Comparison of ENCODE assay signal across 15 cellular contexts in genomic region chr16:53732296-53732929, GRCh38. TPM values are rescaled to one million over a fixed set of nuclear protein-coding genes. Genes with fewer than 3 reads are reported as not detected.
DNase-seq lines count a peak whose midpoint lies in the region; ATAC-seq, FAIRE-seq and TF ChIP-seq lines count a peak whose summit lies in the region.
"Had no signal": no experiment of that assay in that cellular context is flagged by ENCODE, and none has a peak within 500 bp of the region (broad histone marks: within the 10 kb centered on the region; RNA-seq: fewer than 3 reads in every experiment).

No MANE protein-coding gene starts in this region.

- H3K79me2 ChIP-seq in SK-N-SH (ENCODE audit: insufficient read depth) (peaks cover 36% of the 10 kb centered on the region), PC-3 (ENCODE audit: low read length) (peaks cover 16% of the 10 kb centered on the region; the same call in 1 of the 2 replicates)

- no peaks in the 10 kb centered on the region for H3K27me3 ChIP-seq in SK-N-SH (ENCODE audit: insufficient read depth)
- H3K27me3 ChIP-seq in PC-3 (ENCODE audit: low read length) = no peaks in the 10 kb centered on the region
- no peaks in the 10 kb centered on the region for H3K27me3 ChIP-seq in small intestine (ENCODE audit: control insufficient read depth in 2 of 2, insufficient read depth in 2 of 2, low read length in 2 of 2)

- intact Hi-C loops in PC-3 (cut with micrococcal nuclease) = no loop called here
- intact Hi-C loops in activated T-helper 1 cell treated with anti-CD3 and anti-CD28 coated beads, Interleukin-12 subunit alpha, Interleukin-12 subunit beta, Interleukin-2, Interleukin-4 antibody, amounts not matched to agents 30 ng/mL and 10 ng/mL and 1 ng/mL, durations not matched to agents 14 hours and 24 hours and 36 hours (cut with micrococcal nuclease) = no loop called here

- H3K27ac ChIP-seq in SK-N-SH (ENCODE audit: low read depth in 2 of 2, low read length in 1 of 2) = no peak overlapping the region
- H3K27ac ChIP-seq in PC-3 (ENCODE audit: low read length) = peak overlapping the region; percentile 66
- no peak overlapping the region for H3K27ac ChIP-seq in small intestine (ENCODE audit: low read depth in 1 of 2, low read length in 1 of 2)
- H3K27ac ChIP-seq: thoracic aorta had no signal

- no peak overlapping the region for H3K27ac Mint-ChIP-seq in activated T-helper 1 cell treated with anti-CD3 and anti-CD28 coated beads, Interleukin-12 subunit alpha, Interleukin-12 subunit beta, Interleukin-2, Interleukin-4 antibody, amounts not matched to agents 30 ng/mL and 10 ng/mL and 1 ng/mL, durations not matched to agents 14 hours and 24 hours and 36 hours

- no peaks in the 10 kb centered on the region for H3F3A ChIP-seq in SK-N-SH (replicated peaks; ENCODE audit: insufficient read depth)
- no peaks in the 10 kb centered on the region for H3F3A ChIP-seq in PC-3 (ENCODE audit: low read length, unreplicated experiment)

- no peaks in the 10 kb centered on the region for H3K9me3 ChIP-seq in SK-N-SH
- no peaks in the 10 kb centered on the region for H3K9me3 ChIP-seq in PC-3 (ENCODE audit: low read length)
- no peaks in the 10 kb centered on the region for H3K9me3 ChIP-seq in small intestine (ENCODE audit: control insufficient read depth, low read depth)
- H3K9me3 ChIP-seq: thoracic aorta had no signal

- FAIRE-seq in small intestine (lab: Jason Lieb, UNC) = no peak

- peaks cover 9% of the 10 kb centered on the region for H3K4me1 Mint-ChIP-seq in activated T-helper 1 cell treated with anti-CD3 and anti-CD28 coated beads, Interleukin-12 subunit alpha, Interleukin-12 subunit beta, Interleukin-2, Interleukin-4 antibody, amounts not matched to agents 30 ng/mL and 10 ng/mL and 1 ng/mL, durations not matched to agents 14 hours and 24 hours and 36 hours (ENCODE audit: low read depth)

- H2AFZ ChIP-seq in SK-N-SH (ENCODE audit: low read depth) (no peak overlapping the region), PC-3 (ENCODE audit: low read length) (no peak overlapping the region)

- no TSS peak for BruUV-seq in PC-3 (replicated peaks; lab: Mats Ljungman, UMichigan)

- H3K4me3 ChIP-seq in SK-N-SH (ENCODE audit: low read depth in 2 of 2, low read length in 1 of 2) (no peak overlapping the region), PC-3 (ENCODE audit: low read length) (no peak overlapping the region), small intestine (ENCODE audit: low read depth in 1 of 2, low read length in 2 of 2) (no peak overlapping the region)
- H3K4me3 ChIP-seq: thoracic aorta had no signal

- H3K27me3 Mint-ChIP-seq in activated T-helper 1 cell treated with anti-CD3 and anti-CD28 coated beads, Interleukin-12 subunit alpha, Interleukin-12 subunit beta, Interleukin-2, Interleukin-4 antibody, amounts not matched to agents 30 ng/mL and 10 ng/mL and 1 ng/mL, durations not matched to agents 14 hours and 24 hours and 36 hours (ENCODE audit: insufficient read depth) = no peaks in the 10 kb centered on the region

- H3K4me1 ChIP-seq in SK-N-SH (ENCODE audit: control insufficient read depth in 1 of 2, insufficient read depth in 2 of 2, low read depth in 1 of 2, low read length in 1 of 2) (peaks cover 0 to 2% of the 10 kb centered on the region in 2 experiments; a peak in 2 of 4 replicates), PC-3 (ENCODE audit: insufficient read depth, low read length) (peaks cover 10% of the 10 kb centered on the region), small intestine (ENCODE audit: control insufficient read depth in 2 of 2, insufficient read depth in 1 of 2, low read depth in 1 of 2, low read length in 1 of 2) (no peaks in the 10 kb centered on the region)

- H3K36me3 ChIP-seq in SK-N-SH (replicated peaks in 1 of 2; ENCODE audit: control insufficient read depth in 1 of 2, insufficient read depth in 2 of 2, low read length in 1 of 2) (no peaks in the 10 kb centered on the region), PC-3 (ENCODE audit: low read depth, low read length) (no peaks in the 10 kb centered on the region), small intestine (ENCODE audit: control insufficient read depth in 2 of 2, insufficient read depth in 2 of 2, low read length in 2 of 2) (no peaks in the 10 kb centered on the region)
- H3K36me3 ChIP-seq: thoracic aorta had no signal

- DNase-seq in SK-N-SH (peak; percentile 61), PC-3 (peak; percentile 65), glomerular endothelial cell (ENCODE audit: extremely low read depth, low read depth, low spot score) (peak; percentile 44), small intestine (peak; percentile 69), GM10266 (ENCODE audit: extremely low spot score) (no peak)
- no peak for DNase-seq in activated T-helper 1 cell treated with anti-CD3 and anti-CD28 coated beads, Interleukin-12 subunit alpha, Interleukin-12 subunit beta, Interleukin-2, Interleukin-4 antibody, amounts not matched to agents 30 ng/mL and 10 ng/mL and 1 ng/mL, durations not matched to agents 14 hours and 24 hours and 36 hours (ENCODE audit: low spot score)
- DNase-seq: ACHN; activated CD4-positive, alpha-beta T cell treated with anti-CD3 and anti-CD28 coated beads, Interleukin-2, amount 50 U/mL, for 48 hours; activated effector memory CD4-positive, alpha-beta T cell treated with anti-CD3 and anti-CD28 coated beads, Interleukin-2, amount 50 U/mL, for 16 hours; mammary epithelial cell; NCI-H1092 treated with DMSO at 0.1 percent for 48 hours; SHP77 treated with DMSO at 0.1 percent for 48 hours had no signal

- H3K9ac ChIP-seq in SK-N-SH (no peak overlapping the region), PC-3 (ENCODE audit: low read length) (no peak overlapping the region)

- TF ChIP-seq CTCF in SK-N-SH (IDR thresholded peaks at IDR 0.05) = no peak
- no peak for TF ChIP-seq CTCF in PC-3 (conservative IDR thresholded peaks at IDR 0.05; ENCODE audit: low read depth, low read length)
- TF ChIP-seq CTCF in GM10266 (IDR thresholded peaks at IDR 0.05; ENCODE audit: control insufficient read depth, insufficient read depth, low read depth, missing control alignments) = no peak

- 0 out of 2 replicates have a peak, but pooled peaks cover 8% of the 10 kb centered on the region for H4K20me1 ChIP-seq in SK-N-SH (ENCODE audit: insufficient read depth)
- H4K20me1 ChIP-seq in PC-3 (ENCODE audit: low read length) = no peaks in the 10 kb centered on the region

- CTCF ChIA-PET in SK-N-SH (lab: Yijun Ruan, JAX) (no interaction called here), PC-3 (lab: Charles Lee) (no interaction called here)

- 56% methylated on average over 4 of the region's 4 CpGs for WGBS in SK-N-SH (ENCODE audit: low lambda C conversion rate)
- 16 to 55% (median 35%) methylated on average over 4 of the region's 4 CpGs for WGBS in small intestine, 3 donors

- no peaks in the 10 kb centered on the region for H3K9me2 ChIP-seq in SK-N-SH
- H3K9me2 ChIP-seq in PC-3 (replicated peaks; ENCODE audit: low read length) = no peaks in the 10 kb centered on the region

- peaks cover 2% of the 10 kb centered on the region for H3K36me3 Mint-ChIP-seq in activated T-helper 1 cell treated with anti-CD3 and anti-CD28 coated beads, Interleukin-12 subunit alpha, Interleukin-12 subunit beta, Interleukin-2, Interleukin-4 antibody, amounts not matched to agents 30 ng/mL and 10 ng/mL and 1 ng/mL, durations not matched to agents 14 hours and 24 hours and 36 hours (ENCODE audit: low read depth)

- H3K9me3 Mint-ChIP-seq in activated T-helper 1 cell treated with anti-CD3 and anti-CD28 coated beads, Interleukin-12 subunit alpha, Interleukin-12 subunit beta, Interleukin-2, Interleukin-4 antibody, amounts not matched to agents 30 ng/mL and 10 ng/mL and 1 ng/mL, durations not matched to agents 14 hours and 24 hours and 36 hours = no peaks in the 10 kb centered on the region

- no peak overlapping the region for H3K4me3 Mint-ChIP-seq in activated T-helper 1 cell treated with anti-CD3 and anti-CD28 coated beads, Interleukin-12 subunit alpha, Interleukin-12 subunit beta, Interleukin-2, Interleukin-4 antibody, amounts not matched to agents 30 ng/mL and 10 ng/mL and 1 ng/mL, durations not matched to agents 14 hours and 24 hours and 36 hours

- TF ChIP-seq RAD21 in SK-N-SH (IDR thresholded peaks at IDR 0.05; ENCODE audit: low read length) = no peak

- TF ChIP-seq EP300 in SK-N-SH (IDR thresholded peaks at IDR 0.05; ENCODE audit: borderline replicate concordance in 1 of 2, low read depth in 1 of 2, low read length in 1 of 2) = peak in 1 of 2 experiments; percentile 27; a peak in 1 of 4 replicates

- POLR2A ChIA-PET in SK-N-SH (lab: Yijun Ruan, JAX) (no interaction called here), PC-3 (lab: Charles Lee; ENCODE audit: unreplicated experiment) (no interaction called here)

- H3K4me2 ChIP-seq in SK-N-SH (no peak overlapping the region), PC-3 (ENCODE audit: low read length) (peak overlapping the region; percentile 29; the same call in 1 of the 2 replicates)

- ATAC-seq in SK-N-SH treated with all-trans-retinoic acid at 6 μM for 48 hours = no peak
- peak; percentile 76 for ATAC-seq in PC-3
- no peak for ATAC-seq in HG02852 (IDR thresholded peaks at IDR 0.05; ENCODE audit: unreplicated experiment)

TF ChIP-seq in SK-N-SH, 30 proteins besides CTCF, POLR2A, EP300 and RAD21 (continues in another document):
- TF ChIP-seq RCOR1 (IDR thresholded peaks at IDR 0.05; ENCODE audit: low read length) (peak; percentile 75), TEAD4 (IDR thresholded peaks at IDR 0.05; ENCODE audit: borderline replicate concordance, insufficient read depth) (no peak), ELF1 (IDR thresholded peaks at IDR 0.05) (no peak)

TF ChIP-seq in SK-N-SH treated with all-trans-retinoic acid at 6 μM for 48 hours, 23 proteins besides CTCF, POLR2A, EP300 and RAD21:
- TF ChIP-seq ZFP30 (CRISPR knock-in tag; IDR thresholded peaks at IDR 0.05) = no peak
- no peak for TF ChIP-seq TCF4 (CRISPR knock-in tag; IDR thresholded peaks at IDR 0.05; ENCODE audit: borderline replicate concordance)

RNA-seq across cellular contexts. Expression of gene FTO, which starts 28.5 kb away (rescaled TPM):
- polyA plus RNA-seq in SK-N-SH (2012; rRNA removed) (41.2 and 49.8 TPM in 2 replicates), small intestine (10 to 100 TPM in 1 of 3 donors, 1 to 10 TPM in 2; 5.4 to 18.4 (median 5.9) TPM)
- polyA plus RNA-seq in SK-N-SH (2012; cell fraction: cytosol; rRNA removed) = 45.9 and 46.5 TPM in 2 replicates
- 19.0 and 26.9 TPM in 2 replicates for polyA plus RNA-seq in SK-N-SH (2012; cell fraction: nucleus; rRNA removed)
- total RNA-seq in PC-3 (2014; rRNA removed) (27.0 and 32.7 TPM in 2 replicates), glomerular endothelial cell (81.7 and 97.3 TPM in 2 replicates)
- 56.4 and 63.0 TPM in 2 replicates for total RNA-seq in activated T-helper 1 cell treated with anti-CD3 and anti-CD28 coated beads, Interleukin-12 subunit alpha, Interleukin-12 subunit beta, Interleukin-2, Interleukin-4 antibody, amounts not matched to agents 30 ng/mL and 10 ng/mL and 1 ng/mL, durations not matched to agents 14 hours and 24 hours and 36 hours

RNA-seq across cellular contexts. Expression of gene RPGRIP1L, which starts 28.8 kb away (rescaled TPM):
- polyA plus RNA-seq in SK-N-SH (2012; rRNA removed) (5.7 and 6.5 TPM in 2 replicates), small intestine (1 to 10 TPM in 1 of 3 donors, under 1 TPM in 2; under 0.01 to 1.5 (median 0.54) TPM)
- polyA plus RNA-seq in SK-N-SH (2012; cell fraction: cytosol; rRNA removed) = 7.4 and 9.9 TPM in 2 replicates
- 4.4 and 9.0 TPM in 2 replicates for polyA plus RNA-seq in SK-N-SH (2012; cell fraction: nucleus; rRNA removed)
- total RNA-seq in PC-3 (2014; rRNA removed) (3.8 and 4.6 TPM in 2 replicates), glomerular endothelial cell (7.1 and 8.6 TPM in 2 replicates)
- total RNA-seq in activated T-helper 1 cell treated with anti-CD3 and anti-CD28 coated beads, Interleukin-12 subunit alpha, Interleukin-12 subunit beta, Interleukin-2, Interleukin-4 antibody, amounts not matched to agents 30 ng/mL and 10 ng/mL and 1 ng/mL, durations not matched to agents 14 hours and 24 hours and 36 hours = 9.3 and 10.9 TPM in 2 replicates

Comparison
In these comparisons a context has a peak if more than half of its experiments do, and no peak if none do; other contexts are left out.
1. DNase-seq: peak in SK-N-SH (single experiment), PC-3 (single experiment), glomerular endothelial cell (single experiment) and small intestine (single experiment); none in GM10266 (single experiment) and activated T-helper 1 cell treated with anti-CD3 and anti-CD28 coated beads, Interleukin-12 subunit alpha, Interleukin-12 subunit beta, Interleukin-2, Interleukin-4 antibody, amounts not matched to agents 30 ng/mL and 10 ng/mL and 1 ng/mL, durations not matched to agents 14 hours and 24 hours and 36 hours (single experiment).